8 cellular contexts compared by ENCODE assay signal in genomic region chr9:3478549-3478953, GRCh38. TPM values are rescaled to one million over a fixed set of nuclear protein-coding genes. Genes with fewer than 3 reads are reported as not detected.
A peak's percentile ranks its signal among the peaks of the same experiment; 100 is the strongest.
DNase-seq lines count a peak whose midpoint lies in the region; ATAC-seq and TF ChIP-seq lines count a peak whose summit lies in the region.

No MANE protein-coding gene starts in this region.

- intact Hi-C loops in dorsolateral prefrontal cortex (cut with DNase I) = no loop called here

- H3K9me3 ChIP-seq in BE2C (no peaks in the 10 kb centered on the region), HUES6 (ENCODE audit: control insufficient read depth, insufficient read depth, low read depth, low read length) (no peaks in the 10 kb centered on the region)
- H3K9me3 ChIP-seq in effector memory CD4-positive, alpha-beta T cell (ENCODE audit: control insufficient read depth, low read length) = no peaks in the 10 kb centered on the region

- H3K27me3 ChIP-seq in BE2C = no peaks in the 10 kb centered on the region
- H3K27me3 ChIP-seq in HUES6 (ENCODE audit: control insufficient read depth, insufficient read depth, low read length) = no peaks in the 10 kb centered on the region
- no peaks in the 10 kb centered on the region for H3K27me3 ChIP-seq in effector memory CD4-positive, alpha-beta T cell (replicated peaks; ENCODE audit: control insufficient read depth, insufficient read depth, low read length, poor library complexity, severe bottlenecking)
- H3K27me3 ChIP-seq in dorsolateral prefrontal cortex = no peaks in the 10 kb centered on the region

- peak; percentile 22 for ATAC-seq in GM19463 (IDR thresholded peaks at IDR 0.05; ENCODE audit: unreplicated experiment)

- H3K9ac ChIP-seq in HUES6 (ENCODE audit: low read length) = peak overlapping the region; percentile 49

- DNase-seq in BE2C = peak; percentile 18
- DNase-seq in effector memory CD4-positive, alpha-beta T cell = peak in 1 of 3 donors; percentile 2
- DNase-seq in Kasumi-1 (lab: John Stamatoyannopoulos, UW) = no peak
- no peak for DNase-seq in NCI-H510A treated with DMSO at 0.1 percent for 48 hours (lab: John Stamatoyannopoulos, UW)
- no peak for DNase-seq in dorsolateral prefrontal cortex
- DNase-seq in T1000 (lab: John Stamatoyannopoulos, UW) = no peak

- H3K4me3 ChIP-seq in BE2C (ENCODE audit: low read depth, low read length) (no peak overlapping the region), HUES6 (ENCODE audit: low read depth, low read length) (0 out of 2 replicates have a peak overlapping the region, but pooled peaks have one; percentile 22), dorsolateral prefrontal cortex (no peak overlapping the region)
- H3K4me3 ChIP-seq in effector memory CD4-positive, alpha-beta T cell (ENCODE audit: insufficient read depth, low read depth, low read length, poor library complexity, severe bottlenecking) = no peak overlapping the region

- H3K27ac ChIP-seq in HUES6 (ENCODE audit: low read depth, low read length) (peak overlapping the region; percentile 72), dorsolateral prefrontal cortex (no peak overlapping the region)
- peak overlapping the region; percentile 74 for H3K27ac ChIP-seq in effector memory CD4-positive, alpha-beta T cell (ENCODE audit: insufficient read depth, low read length, poor library complexity, severe bottlenecking)

- TF ChIP-seq CTCF in BE2C (IDR thresholded peaks at IDR 0.05; ENCODE audit: low read depth, low read length) (no peak), dorsolateral prefrontal cortex (IDR thresholded peaks at IDR 0.05 in 54 of 56, conservative IDR thresholded peaks at IDR 0.05 in 2 of 56; ENCODE audit: low read depth in 1 of 56, partially characterized antibody in 56 of 56) (no peak)

- peaks cover 8% of the 10 kb centered on the region for H3K4me1 ChIP-seq in BE2C
- peaks cover 28% of the 10 kb centered on the region for H3K4me1 ChIP-seq in HUES6 (ENCODE audit: control insufficient read depth, insufficient read depth, low read length)
- peaks cover 12% of the 10 kb centered on the region for H3K4me1 ChIP-seq in effector memory CD4-positive, alpha-beta T cell (ENCODE audit: control insufficient read depth, insufficient read depth, low read length, poor library complexity, severe bottlenecking)

- no peaks in the 10 kb centered on the region; the same call in 1 of the 2 replicates for H3K36me3 ChIP-seq in BE2C
- no peaks in the 10 kb centered on the region for H3K36me3 ChIP-seq in HUES6 (ENCODE audit: control insufficient read depth, insufficient read depth, low read length)
- H3K36me3 ChIP-seq in effector memory CD4-positive, alpha-beta T cell (ENCODE audit: control insufficient read depth, insufficient read depth, low read length) = no peaks in the 10 kb centered on the region

RNA-seq across cellular contexts. Expression of gene RFX3, which starts 47.2 kb away (rescaled TPM):
- polyA plus RNA-seq in BE2C (2012; ENCODE audit: insufficient read depth, insufficient read length, low read depth) = 2.3 TPM
- total RNA-seq in dorsolateral prefrontal cortex = 10 to 100 TPM; 34.7 to 99.1 (median 60.1) TPM

Comparison
In these comparisons a context has a peak if more than half of its experiments do, and no peak if none do; other contexts are left out.
1. H3K27ac ChIP-seq: peak in HUES6 (single experiment) and effector memory CD4-positive, alpha-beta T cell (single experiment); none in dorsolateral prefrontal cortex (0 of 59).